ENCODE assay signal across 19 cellular contexts in the genomic region with DNA sequence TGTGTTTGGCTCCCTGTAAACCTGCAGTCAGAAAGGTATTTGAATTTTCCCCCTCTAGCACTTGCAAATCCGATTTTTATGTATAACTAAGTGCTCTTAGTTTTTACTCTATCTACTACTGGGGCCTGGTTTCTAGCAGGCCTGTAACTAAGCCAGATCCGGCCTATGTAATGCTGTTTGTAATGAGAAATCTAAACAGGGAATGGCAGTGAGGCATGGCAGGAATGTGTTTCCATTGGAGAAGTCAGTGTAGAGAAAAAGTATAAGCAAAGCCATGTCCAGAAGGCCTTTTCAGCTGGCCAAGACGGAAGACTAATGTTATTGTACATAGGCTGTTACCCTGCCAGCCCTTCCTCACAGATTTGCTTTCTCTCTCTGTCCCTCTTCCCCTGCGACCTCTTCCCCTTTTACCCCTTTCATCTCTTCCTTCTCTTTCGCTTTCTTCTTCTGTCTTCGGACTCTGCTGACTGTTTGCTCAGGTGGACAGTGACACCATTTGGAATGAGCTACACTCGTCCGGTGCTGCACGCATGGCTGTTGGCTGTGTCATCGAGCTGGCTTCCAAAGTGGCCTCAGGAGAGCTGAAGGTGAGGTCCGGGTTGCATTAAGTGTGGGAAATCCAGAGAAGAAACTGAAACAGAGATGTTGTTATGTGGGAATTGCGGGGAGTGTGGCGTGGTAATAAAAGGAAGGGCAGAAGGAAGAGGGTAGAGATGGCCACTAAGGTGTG.
DNase-seq lines count a peak whose midpoint lies in the region; TF ChIP-seq lines count a peak whose summit lies in the region.
"Had no signal": no experiment of that assay in that cellular context is flagged by ENCODE, and none has a peak within 500 bp of the region (broad histone marks: within the 10 kb centered on the region; RNA-seq: fewer than 3 reads in every experiment).

No MANE protein-coding gene starts in this region.

- H3K4me1 ChIP-seq in adipocyte (ENCODE audit: control insufficient read depth, insufficient read depth, low read length): no peaks in the 10 kb centered on the region
- H3K4me1 ChIP-seq: left lung had no signal

- H3K27me3 Mint-ChIP-seq in progenitor cell of endocrine pancreas: no peaks in the 10 kb centered on the region
- H3K27me3 Mint-ChIP-seq in type B pancreatic cell: no peaks in the 10 kb centered on the region
- H3K27me3 Mint-ChIP-seq: IgD-negative memory B cell had no signal

- no peak for TF ChIP-seq CTCF in fibroblast of villous mesenchyme (IDR thresholded peaks at IDR 0.05; ENCODE audit: insufficient read depth, low read depth, low read length)
- no peak for TF ChIP-seq CTCF in progenitor cell of endocrine pancreas (IDR thresholded peaks at IDR 0.05; ENCODE audit: unreplicated experiment)
- TF ChIP-seq CTCF in type B pancreatic cell (conservative IDR thresholded peaks at IDR 0.05): no peak

- no peak overlapping the region for H3K4me3 Mint-ChIP-seq in progenitor cell of endocrine pancreas (ENCODE audit: low read depth)
- H3K4me3 Mint-ChIP-seq in type B pancreatic cell: no peak overlapping the region
- H3K4me3 Mint-ChIP-seq: T-helper 2 cell treated with Interferon-gamma antibody and Interleukin-4, amounts not matched to agents 5 μg/mL and 100 μg/mL, for 36 hours had no signal

- peak overlapping the region; percentile 6 for H3K27ac Mint-ChIP-seq in progenitor cell of endocrine pancreas
- no peak overlapping the region for H3K27ac Mint-ChIP-seq in type B pancreatic cell
- H3K27ac Mint-ChIP-seq: IgD-negative memory B cell; T-helper 2 cell treated with Interferon-gamma antibody and Interleukin-4, amounts not matched to agents 5 μg/mL and 100 μg/mL, for 36 hours had no signal

- H3K36me3 ChIP-seq in adipocyte (ENCODE audit: control insufficient read depth, insufficient read depth, low read length, severe bottlenecking): no peaks in the 10 kb centered on the region
- H3K36me3 ChIP-seq: left lung had no signal

- no peaks in the 10 kb centered on the region for H3K27me3 ChIP-seq in adipocyte (replicated peaks; ENCODE audit: control insufficient read depth, insufficient read depth, low read length)
- H3K27me3 ChIP-seq: left lung had no signal

- peak; percentile 68 for DNase-seq in DMS53 (lab: John Stamatoyannopoulos, UW)
- peak; percentile 86 for DNase-seq in adipocyte (ENCODE audit: low read depth)
- DNase-seq in fibroblast of villous mesenchyme (ENCODE audit: low read depth): peak; percentile 30
- DNase-seq in progenitor cell of endocrine pancreas (ENCODE audit: low spot score, unreplicated experiment): no peak
- no peak for DNase-seq in activated CD4-positive, alpha-beta T cell treated with anti-CD3 and anti-CD28 coated beads, Interleukin-2, amount 50 U/mL, for 48 hours
- DNase-seq in retina: no peak
- DNase-seq in type B pancreatic cell (ENCODE audit: extremely low spot score, unreplicated experiment): no peak
- no peak for DNase-seq in activated CD4-positive, alpha-beta T cell treated with anti-CD3 and anti-CD28 coated beads for 4 hours
- DNase-seq: activated CD4-positive, alpha-beta T cell treated with anti-CD3 and anti-CD28 coated beads, Interleukin-2, amount 50 U/mL, for 1 hour; AML-193; anterior cingulate cortex; DMS79; effector CD4-positive, alpha-beta T cell; left lung; NCI-H1092 treated with DMSO at 0.1 percent for 48 hours; occipital lobe had no signal

- no peaks in the 10 kb centered on the region for H3K4me1 Mint-ChIP-seq in progenitor cell of endocrine pancreas (ENCODE audit: low read depth)
- H3K4me1 Mint-ChIP-seq in type B pancreatic cell (ENCODE audit: unreplicated experiment): peaks cover 21% of the 10 kb centered on the region
- H3K4me1 Mint-ChIP-seq: IgD-negative memory B cell had no signal

- no peak overlapping the region for H3K9ac ChIP-seq in adipocyte (ENCODE audit: low read length)

- no peak overlapping the region for H3K4me3 ChIP-seq in adipocyte (ENCODE audit: low read length)
- no peak overlapping the region for H3K4me3 ChIP-seq in fibroblast of villous mesenchyme (ENCODE audit: low read depth, low read length)
- H3K4me3 ChIP-seq: GM12878, left lung had no signal

- no peaks in the 10 kb centered on the region for H3K9me3 Mint-ChIP-seq in progenitor cell of endocrine pancreas (ENCODE audit: low read depth)
- no peaks in the 10 kb centered on the region for H3K9me3 Mint-ChIP-seq in type B pancreatic cell
- H3K9me3 Mint-ChIP-seq: IgD-negative memory B cell had no signal

- H3K36me3 Mint-ChIP-seq in progenitor cell of endocrine pancreas (ENCODE audit: insufficient read depth) (no peaks in the 10 kb centered on the region), type B pancreatic cell (no peaks in the 10 kb centered on the region)

- H3K9me3 ChIP-seq in adipocyte (ENCODE audit: control insufficient read depth, low read length): no peaks in the 10 kb centered on the region
- H3K9me3 ChIP-seq: left lung had no signal

Comparison
In these comparisons a context has a peak if more than half of its experiments do, and no peak if none do; other contexts are left out.
1. DNase-seq: peak in DMS53 (single experiment), adipocyte (single experiment) and fibroblast of villous mesenchyme (single experiment); none in progenitor cell of endocrine pancreas (single experiment), activated CD4-positive, alpha-beta T cell treated with anti-CD3 and anti-CD28 coated beads, Interleukin-2, amount 50 U/mL, for 48 hours (0 of 2), retina (single experiment), type B pancreatic cell (single experiment) and activated CD4-positive, alpha-beta T cell treated with anti-CD3 and anti-CD28 coated beads for 4 hours (0 of 2).